Comparison of ENCODE assay signal across 8 cellular contexts in genomic region chr9:122912671-122912963, GRCh38. TPM values are rescaled to one million over a fixed set of nuclear protein-coding genes. Genes with fewer than 3 reads are reported as not detected.
DNase-seq lines count a peak whose midpoint lies in the region; ATAC-seq and TF ChIP-seq lines count a peak whose summit lies in the region.

No MANE protein-coding gene starts in this region.

- CTCF ChIA-PET in IMR-90 (lab: Yijun Ruan, JAX) = interaction anchor here (0.5 to 1.3 kb wide), 2 partner anchors 43 to 437 kb away, joined by 3 to 4 read pairs; no protein-coding TSS in a partner anchor

- H3K14ac ChIP-seq in IMR-90 (replicated peaks; ENCODE audit: low read depth, low read length) = peak overlapping the region; percentile 95

- no peak for ATAC-seq in IMR-90 (ENCODE audit: low read depth)
- ATAC-seq in central memory CD8-positive, alpha-beta T cell (replicated peaks; ENCODE audit: extremely low read depth, poor library complexity, severe bottlenecking) = no peak

- H3K9ac ChIP-seq in IMR-90 (ENCODE audit: low read depth, low read length) (peak overlapping the region; percentile 95), muscle layer of colon (ENCODE audit: low read length) (peak overlapping the region; percentile 25)

- peaks cover 29% of the 10 kb centered on the region for H3K79me2 ChIP-seq in ACC112 (ENCODE audit: control insufficient read depth, insufficient read depth, low read length, unreplicated experiment)

- H2AFZ ChIP-seq in ACC112 (ENCODE audit: low read length, unreplicated experiment) (peak overlapping the region; percentile 92), IMR-90 (replicated peaks; ENCODE audit: low read length, poor library complexity) (peak overlapping the region; percentile 94)

- no peak for TF ChIP-seq POLR2A in IMR-90 (IDR thresholded peaks at IDR 0.05; ENCODE audit: low read depth, low read length)

- H3K27me3 ChIP-seq in ACC112 (ENCODE audit: insufficient read depth, low read length) = no peaks in the 10 kb centered on the region
- H3K27me3 ChIP-seq in IMR-90 (ENCODE audit: control insufficient read depth, insufficient read depth, low read length) = no peaks in the 10 kb centered on the region
- no peaks in the 10 kb centered on the region for H3K27me3 ChIP-seq in muscle layer of colon (ENCODE audit: control insufficient read depth in 1 of 2, insufficient read depth in 2 of 2, low read length in 2 of 2)

- H3K36me3 ChIP-seq in ACC112 (ENCODE audit: insufficient read depth, low read length) (peaks cover 20% of the 10 kb centered on the region), IMR-90 (ENCODE audit: control insufficient read depth, insufficient read depth, low read length) (peaks cover 6% of the 10 kb centered on the region), muscle layer of colon (ENCODE audit: insufficient read depth, low read length) (peaks cover 19% of the 10 kb centered on the region)

- H3K4me2 ChIP-seq in IMR-90 (ENCODE audit: low read depth, low read length) = peak overlapping the region; percentile 74

- dilution Hi-C loops in IMR-90 (cut with HindIII; ENCODE audit: low sequenced_read_pairs, unreplicated experiment) = no loop called here

- H3K27ac Mint-ChIP-seq in central memory CD8-positive, alpha-beta T cell (ENCODE audit: low read depth) = peak overlapping the region; percentile 98

- H3K4me3 Mint-ChIP-seq in central memory CD8-positive, alpha-beta T cell = peak overlapping the region; percentile 96

- TF ChIP-seq CTCF in IMR-90 (conservative IDR thresholded peaks at IDR 0.05; ENCODE audit: low read depth, low read length) = no peak

- peak overlapping the region; percentile 84 for H2AK5ac ChIP-seq in IMR-90 (ENCODE audit: low read depth, low read length)

- 9% methylated on average over 5 of the region's 9 CpGs; no CpG with 5 or more reads in 1 of the 2 experiments for WGBS in IMR-90 (ENCODE audit: extremely low coverage in 2 of 2, insufficient read length in 1 of 2), 2 experiments

- H4K5ac ChIP-seq in IMR-90 (ENCODE audit: low read depth, low read length) = peak overlapping the region; percentile 99

- peak overlapping the region; percentile 95 for H3K4ac ChIP-seq in IMR-90 (ENCODE audit: low read depth, low read length)

- peaks cover 3% of the 10 kb centered on the region; the same call in 1 of the 2 replicates for H3K9me1 ChIP-seq in IMR-90 (ENCODE audit: insufficient read depth, low read length)

- H3K27ac ChIP-seq in ACC112 (ENCODE audit: low read depth, low read length) = peak overlapping the region; percentile 80
- H3K27ac ChIP-seq in IMR-90 (ENCODE audit: insufficient read depth, low read length) = peak overlapping the region; percentile 92
- H3K27ac ChIP-seq in muscle layer of colon (ENCODE audit: low read depth, low read length) = peak overlapping the region; percentile 79

- BruUV-seq in IMR-90 (replicated peaks; lab: Mats Ljungman, UMichigan) = no TSS peak

- peak overlapping the region; percentile 73; the same call in 1 of the 2 replicates for H3K18ac ChIP-seq in IMR-90 (ENCODE audit: low read depth, low read length)

- H2BK15ac ChIP-seq in IMR-90 (ENCODE audit: low read depth, low read length) = no peak overlapping the region

- H4K20me1 ChIP-seq in IMR-90 (ENCODE audit: insufficient read depth, low read length) = no peaks in the 10 kb centered on the region

- H2BK120ac ChIP-seq in IMR-90 (ENCODE audit: low read depth, low read length) = no peak overlapping the region

- no peaks in the 10 kb centered on the region for H3K9me3 Mint-ChIP-seq in central memory CD8-positive, alpha-beta T cell

- H2BK20ac ChIP-seq in IMR-90 (ENCODE audit: low read depth, low read length) = no peak overlapping the region

- in situ Hi-C loops in IMR-90 (cut with MboI; ENCODE audit: low sequenced_read_pairs) = no loop called here

- peaks cover 29 to 35% of the 10 kb centered on the region in 2 experiments for H3K79me1 ChIP-seq in IMR-90 (ENCODE audit: low read depth in 1 of 2, low read length in 2 of 2)

- H3K4me1 Mint-ChIP-seq in central memory CD8-positive, alpha-beta T cell = peaks cover 23% of the 10 kb centered on the region

- H3K36me3 Mint-ChIP-seq in central memory CD8-positive, alpha-beta T cell (ENCODE audit: insufficient read depth) = peaks cover 37% of the 10 kb centered on the region

- no peaks in the 10 kb centered on the region for H3K9me3 ChIP-seq in IMR-90 (ENCODE audit: control insufficient read depth, insufficient read depth, low read length)
- no peaks in the 10 kb centered on the region for H3K9me3 ChIP-seq in muscle layer of colon (ENCODE audit: low read length)

- H3K4me3 ChIP-seq in ACC112 (ENCODE audit: low read depth, low read length) = peak overlapping the region; percentile 88
- peak overlapping the region; percentile 87 for H3K4me3 ChIP-seq in IMR-90 (ENCODE audit: insufficient read depth, low read depth, low read length)
- peak overlapping the region; percentile 55 to 71 for H3K4me3 ChIP-seq in muscle layer of colon (ENCODE audit: low read depth in 1 of 2, low read length in 2 of 2)

- POLR2A ChIA-PET in IMR-90 (lab: Charles Lee; ENCODE audit: unreplicated experiment) = no interaction called here

- peak overlapping the region; percentile 85 for H2BK5ac ChIP-seq in IMR-90 (ENCODE audit: low read depth, low read length, poor library complexity, severe bottlenecking)

- intact Hi-C loops in IMR-90 (cut with micrococcal nuclease) = no loop called here

- peak overlapping the region; percentile 84 for H3K23ac ChIP-seq in IMR-90 (ENCODE audit: low read depth, low read length)

- peak overlapping the region; percentile 95 for H3K56ac ChIP-seq in IMR-90 (ENCODE audit: extremely low read depth, insufficient read depth, low read length)

- H3K4me1 ChIP-seq in ACC112 (ENCODE audit: control insufficient read depth, insufficient read depth, low read length, unreplicated experiment) = peaks cover 11% of the 10 kb centered on the region
- no peaks in the 10 kb centered on the region; the same call in 1 of the 2 replicates for H3K4me1 ChIP-seq in IMR-90 (ENCODE audit: control insufficient read depth, insufficient read depth, low read length)
- peaks cover 15% of the 10 kb centered on the region for H3K4me1 ChIP-seq in muscle layer of colon (ENCODE audit: insufficient read depth, low read length)

- peak overlapping the region; percentile 94 for H4K91ac ChIP-seq in IMR-90 (ENCODE audit: insufficient read depth, low read depth, low read length)

- TF ChIP-seq RAD21 in IMR-90 (IDR thresholded peaks at IDR 0.05; ENCODE audit: low read length) = no peak

- peak overlapping the region; percentile 97 to 99 for H4K8ac ChIP-seq in IMR-90 (ENCODE audit: low read depth in 2 of 2, low read length in 2 of 2)

- H2AK9ac ChIP-seq in IMR-90 (replicated peaks; ENCODE audit: low read depth, low read length, poor library complexity) = peak overlapping the region; percentile 93

- H3K27me3 Mint-ChIP-seq in central memory CD8-positive, alpha-beta T cell = no peaks in the 10 kb centered on the region

- DNase-seq in IMR-90 (no peak), NCI-H1105 (lab: John Stamatoyannopoulos, UW) (no peak), retina (no peak), iPS-NIHi7 (ENCODE audit: extremely low spot score) (no peak), SW 1271 (lab: John Stamatoyannopoulos, UW) (no peak)
- DNase-seq in central memory CD8-positive, alpha-beta T cell (ENCODE audit: low spot score in 2 of 2) = no peak

TF ChIP-seq in IMR-90, 13 proteins besides CTCF, POLR2A, EP300 and RAD21 (continues in another document):
- TF ChIP-seq NFE2L2 (IDR thresholded peaks at IDR 0.05; ENCODE audit: low read depth, low read length) (no peak), MAFK (IDR thresholded peaks at IDR 0.05; ENCODE audit: low read depth, low read length) (no peak), RCOR1 (IDR thresholded peaks at IDR 0.05; ENCODE audit: insufficient replicate concordance, low read length) (no peak), FOS (IDR thresholded peaks at IDR 0.05; ENCODE audit: low read depth, low read length) (no peak), MXI1 (IDR thresholded peaks at IDR 0.05; ENCODE audit: borderline replicate concordance, low read depth, low read length) (no peak), CHD1 (IDR thresholded peaks at IDR 0.05; ENCODE audit: low read depth, low read length) (no peak), MAZ (IDR thresholded peaks at IDR 0.05; ENCODE audit: borderline replicate concordance, low read depth, low read length) (no peak), ELK1 (IDR thresholded peaks at IDR 0.05; ENCODE audit: borderline replicate concordance, low read depth, low read length) (no peak)

RNA-seq across cellular contexts. Expression of gene ZBTB6, which starts 0.5 kb away (rescaled TPM):
- total RNA-seq in IMR-90 (2012; rRNA removed) = 11.7 and 16.7 TPM in 2 replicates
- 1.8 and 2.6 TPM in 2 replicates for polyA plus RNA-seq in IMR-90 (2012; rRNA removed)
- polyA plus RNA-seq in IMR-90 (2012; cell fraction: cytosol; rRNA removed) = 0.31 and 0.33 TPM in 2 replicates
- polyA plus RNA-seq in IMR-90 (2012; cell fraction: nucleus; rRNA removed; ENCODE audit: low replicate concordance) = 0.15 and 0.88 TPM in 2 replicates

RNA-seq across cellular contexts. Expression of gene RC3H2, which starts 7.5 kb away (rescaled TPM):
- 55.5 and 58.4 TPM in 2 replicates for total RNA-seq in IMR-90 (2012; rRNA removed)
- 14.7 and 14.9 TPM in 2 replicates for polyA plus RNA-seq in IMR-90 (2012; rRNA removed)
- 4.9 and 5.5 TPM in 2 replicates for polyA plus RNA-seq in IMR-90 (2012; cell fraction: cytosol; rRNA removed)
- 4.7 and 24.6 TPM in 2 replicates for polyA plus RNA-seq in IMR-90 (2012; cell fraction: nucleus; rRNA removed; ENCODE audit: low replicate concordance)

RNA-seq across cellular contexts. Expression of gene ZBTB26, which starts 18.7 kb away (rescaled TPM):
- total RNA-seq in IMR-90 (2012; rRNA removed) = 5.8 and 6.1 TPM in 2 replicates
- polyA plus RNA-seq in IMR-90 (2012; rRNA removed) = 2.3 and 3.1 TPM in 2 replicates
- polyA plus RNA-seq in IMR-90 (2012; cell fraction: cytosol; rRNA removed) = 0.77 and 1.2 TPM in 2 replicates
- 0.79 and 8.2 TPM in 2 replicates for polyA plus RNA-seq in IMR-90 (2012; cell fraction: nucleus; rRNA removed; ENCODE audit: low replicate concordance)

RNA-seq across cellular contexts. Expression of gene RABGAP1, which starts 28.2 kb away (rescaled TPM):
- total RNA-seq in IMR-90 (2012; rRNA removed) = 39.7 and 53.9 TPM in 2 replicates
- polyA plus RNA-seq in IMR-90 (2012; rRNA removed) = 17.2 and 20.0 TPM in 2 replicates
- polyA plus RNA-seq in IMR-90 (2012; cell fraction: cytosol; rRNA removed) = 5.0 and 6.2 TPM in 2 replicates
- polyA plus RNA-seq in IMR-90 (2012; cell fraction: nucleus; rRNA removed; ENCODE audit: low replicate concordance) = 6.5 and 27.2 TPM in 2 replicates
